ENCODE assay signal across 8 cellular contexts in genomic region chr19:57558525-57558924, GRCh38. TPM values are rescaled to one million over a fixed set of nuclear protein-coding genes. Genes with fewer than 3 reads are reported as not detected.
DNase-seq lines count a peak whose midpoint lies in the region; TF ChIP-seq lines count a peak whose summit lies in the region.

No MANE protein-coding gene starts in this region.

- no peak for TF ChIP-seq EP300 in esophagus muscularis mucosa (IDR thresholded peaks at IDR 0.05)

- peaks cover 21 to 25% (median 24%) of the 10 kb centered on the region in 4 donors for H3K4me1 ChIP-seq in esophagus muscularis mucosa

- H3K36me3 Mint-ChIP-seq in progenitor cell of endocrine pancreas (ENCODE audit: insufficient read depth): peaks cover 43% of the 10 kb centered on the region

- peak overlapping the region; percentile 89 for H3K27ac Mint-ChIP-seq in progenitor cell of endocrine pancreas

- intact Hi-C loops in esophagus muscularis mucosa (cut with DNase I): no loop called here

- no peaks in the 10 kb centered on the region for H3K27me3 ChIP-seq in esophagus muscularis mucosa

- peak; percentile 40 for DNase-seq in ELR (ENCODE audit: low read depth)
- peak; percentile 50 for DNase-seq in RKO (ENCODE audit: low spot score)
- no peak for DNase-seq in esophagus muscularis mucosa (ENCODE audit: extremely low spot score)
- DNase-seq in progenitor cell of endocrine pancreas (ENCODE audit: low spot score, unreplicated experiment): no peak
- no peak for DNase-seq in SIG-M5 (lab: John Stamatoyannopoulos, UW)
- no peak for DNase-seq in MV-4-11 (lab: John Stamatoyannopoulos, UW)
- no peak for DNase-seq in activated gamma-delta T cell treated with Interleukin-2 at 50 U/mL for 16 hours
- DNase-seq in stimulated activated CD4-positive, alpha-beta T cell treated with anti-CD3 and anti-CD28 coated beads, Interleukin-2, amount 100 ng/mL, for 24 hours: no peak

- H3K4me3 Mint-ChIP-seq in progenitor cell of endocrine pancreas (ENCODE audit: low read depth): peak overlapping the region; percentile 93

- H3K36me3 ChIP-seq in esophagus muscularis mucosa: peaks cover 25 to 30% (median 30%) of the 10 kb centered on the region in 4 donors

- H3K9me3 Mint-ChIP-seq in progenitor cell of endocrine pancreas (ENCODE audit: low read depth): peaks cover 34% of the 10 kb centered on the region

- TF ChIP-seq CTCF in esophagus muscularis mucosa (IDR thresholded peaks at IDR 0.05) (no peak), progenitor cell of endocrine pancreas (IDR thresholded peaks at IDR 0.05; ENCODE audit: unreplicated experiment) (no peak)

- H3K4me1 Mint-ChIP-seq in progenitor cell of endocrine pancreas (ENCODE audit: low read depth): peaks cover 27% of the 10 kb centered on the region

- 39% methylated on average over 6 of the region's 6 CpGs for WGBS in esophagus muscularis mucosa

- TF ChIP-seq POLR2A in esophagus muscularis mucosa (IDR thresholded peaks at IDR 0.05; ENCODE audit: low read depth): no peak

- H3K27ac ChIP-seq in esophagus muscularis mucosa (replicated peaks in 1 of 4): peak overlapping the region in 3 of 4 donors; percentile 71 to 76 (median 72)

- peak overlapping the region; percentile 79 to 91 (median 83) for H3K4me3 ChIP-seq in esophagus muscularis mucosa

- H3K27me3 Mint-ChIP-seq in progenitor cell of endocrine pancreas: no peaks in the 10 kb centered on the region

- peaks cover 0 to 44% (median 26%) of the 10 kb centered on the region in 4 donors for H3K9me3 ChIP-seq in esophagus muscularis mucosa

RNA-seq across cellular contexts. Expression of gene ZNF550, which starts 1.1 kb away (rescaled TPM):
- total RNA-seq in esophagus muscularis mucosa: 1 to 10 TPM; 3.7 to 6.7 (median 4.2) TPM
- 15.7 and 15.9 TPM in 2 replicates for total RNA-seq in progenitor cell of endocrine pancreas

RNA-seq across cellular contexts. Expression of gene ZNF416, which starts 20.2 kb away (rescaled TPM):
- total RNA-seq in esophagus muscularis mucosa (1 to 10 TPM; 3.3 to 6.0 (median 4.9) TPM), progenitor cell of endocrine pancreas (7.2 and 8.6 TPM in 2 replicates)

RNA-seq across cellular contexts. Expression of gene ZIK1, which starts 25.4 kb away (rescaled TPM):
- total RNA-seq in esophagus muscularis mucosa (1 to 10 TPM; 3.7 to 9.8 (median 6.4) TPM), progenitor cell of endocrine pancreas (12.9 and 13.7 TPM in 2 replicates)

RNA-seq across cellular contexts. Expression of gene ZNF549, which starts 31.4 kb away (rescaled TPM):
- total RNA-seq in esophagus muscularis mucosa (1 to 10 TPM; 3.7 to 6.7 (median 6.4) TPM), progenitor cell of endocrine pancreas (11.5 and 11.6 TPM in 2 replicates)

RNA-seq across cellular contexts. Expression of gene ZNF530, which starts 41.2 kb away (rescaled TPM):
- total RNA-seq in esophagus muscularis mucosa: 1 to 10 TPM; 1.2 to 6.9 (median 2.8) TPM
- total RNA-seq in progenitor cell of endocrine pancreas: 4.4 and 4.9 TPM in 2 replicates

Comparison
In these comparisons a context has a peak if more than half of its experiments do, and no peak if none do; other contexts are left out.
1. DNase-seq: peak in ELR (single experiment) and RKO (single experiment); none in esophagus muscularis mucosa (single experiment), progenitor cell of endocrine pancreas (single experiment), SIG-M5 (single experiment), MV-4-11 (single experiment), activated gamma-delta T cell treated with Interleukin-2 at 50 U/mL for 16 hours (single experiment) and stimulated activated CD4-positive, alpha-beta T cell treated with anti-CD3 and anti-CD28 coated beads, Interleukin-2, amount 100 ng/mL, for 24 hours (0 of 2).